ENCODE assay signal across 33 cellular contexts in genomic region chr11:120575461-120575860, GRCh38.
"Had no signal": no experiment of that assay in that cellular context is flagged by ENCODE, and none has a peak within 500 bp of the region (broad histone marks: within the 10 kb centered on the region; RNA-seq: fewer than 3 reads in every experiment).

No MANE protein-coding gene starts in this region.

- H3K27me3 ChIP-seq: adrenal gland, body of pancreas had no signal

- DNase-seq: activated CD4-positive, alpha-beta memory T cell treated with anti-CD3 and anti-CD28 coated beads for 36 hours; activated CD4-positive, alpha-beta T cell treated with anti-CD3 and anti-CD28 coated beads for 36 hours; activated CD4-positive, alpha-beta T cell treated with anti-CD3 and anti-CD28 coated beads, Interleukin-2, amount 10 ng/mL, durations not matched to agents 24 days and 14 days; activated CD4-positive, CD25-positive, alpha-beta regulatory T cell; activated CD4-positive, CD25-positive, alpha-beta regulatory T cell treated with anti-CD3 and anti-CD28 coated beads, Interleukin-2, amount 50 U/mL, for 72 hours; activated CD8-positive, alpha-beta memory T cell treated with anti-CD3 and anti-CD28 coated beads, Interleukin-2, amount 10 ng/mL, durations not matched to agents 7 days and 5 days; activated CD8-positive, alpha-beta memory T cell treated with anti-CD3 and anti-CD28 coated beads, Interleukin-2, amount 50 U/mL, for 4 hours; activated CD8-positive, alpha-beta T cell treated with anti-CD3 and anti-CD28 coated beads, Interleukin-2, amount 10 ng/mL, durations not matched to agents 7 days and 5 days; activated gamma-delta T cell treated with Interleukin-2 at 50 U/mL for 16 hours; activated naive CD4-positive, alpha-beta T cell treated with anti-CD3 and anti-CD28 coated beads for 36 hours; activated naive CD8-positive, alpha-beta T cell treated with anti-CD3 and anti-CD28 coated beads for 36 hours; activated naive CD8-positive, alpha-beta T cell treated with anti-CD3 and anti-CD28 coated beads, Interleukin-2, amount 50 U/mL, for 24 hours; activated T-cell treated with anti-CD3 and anti-CD28 coated beads, Interleukin-2, amount 50 U/mL, for 1 hour; activated T-cell treated with anti-CD3 and anti-CD28 coated beads, Interleukin-2, amount 50 U/mL, for 48 hours; adrenal gland; amygdala; body of pancreas; central memory CD4-positive, alpha-beta T cell; cerebellar nuclear complex; cortex of kidney; effector CD8-positive, alpha-beta T cell; foreskin fibroblast; head of caudate nucleus; T-helper 1 cell; T-helper 17 cell; T1000; WERI-Rb-1 had no signal

- H3K27ac Mint-ChIP-seq: activated CD4-positive, alpha-beta memory T cell treated with anti-CD3 and anti-CD28 coated beads for 36 hours; activated CD4-positive, alpha-beta T cell treated with anti-CD3 and anti-CD28 coated beads for 36 hours; activated CD4-positive, alpha-beta T cell treated with anti-CD3 and anti-CD28 coated beads, Interleukin-2, amount 10 ng/mL, durations not matched to agents 24 days and 14 days; activated CD8-positive, alpha-beta memory T cell treated with anti-CD3 and anti-CD28 coated beads, Interleukin-2, amount 10 ng/mL, durations not matched to agents 7 days and 5 days; activated CD8-positive, alpha-beta T cell treated with anti-CD3 and anti-CD28 coated beads, Interleukin-2, amount 10 ng/mL, durations not matched to agents 7 days and 5 days; activated naive CD4-positive, alpha-beta T cell treated with anti-CD3 and anti-CD28 coated beads for 36 hours; activated naive CD4-positive, alpha-beta T cell treated with anti-CD3 and anti-CD28 coated beads, Interleukin-2, amount 50 U/mL, for 24 hours; activated naive CD8-positive, alpha-beta T cell treated with anti-CD3 and anti-CD28 coated beads for 36 hours; activated naive CD8-positive, alpha-beta T cell treated with anti-CD3 and anti-CD28 coated beads, Interleukin-2, amount 50 U/mL, for 24 hours; activated T-helper 1 cell treated with anti-CD3 and anti-CD28 coated beads, Interleukin-12 subunit alpha, Interleukin-12 subunit beta, Interleukin-2, Interleukin-4 antibody, amounts not matched to agents 30 ng/mL and 10 ng/mL and 1 ng/mL, durations not matched to agents 14 hours and 24 hours and 36 hours; activated T-helper 2 cell treated with anti-CD3 and anti-CD28 coated beads, Interferon-gamma antibody, Interleukin-2, Interleukin-4, amounts not matched to agents 10 μg/mL and 5 μg/mL and 100 μg/mL, durations not matched to agents 14 hours and 24 hours and 36 hours; T-helper 17 cell; T-helper 2 cell treated with Interferon-gamma antibody and Interleukin-4, amounts not matched to agents 5 μg/mL and 100 μg/mL, for 36 hours had no signal

- H3K27ac ChIP-seq: adrenal gland, body of pancreas, WERI-Rb-1 had no signal

- H3K36me3 Mint-ChIP-seq: activated CD4-positive, alpha-beta memory T cell treated with anti-CD3 and anti-CD28 coated beads for 36 hours; activated CD8-positive, alpha-beta memory T cell treated with anti-CD3 and anti-CD28 coated beads, Interleukin-2, amount 10 ng/mL, durations not matched to agents 7 days and 5 days; activated naive CD4-positive, alpha-beta T cell treated with anti-CD3 and anti-CD28 coated beads, Interleukin-2, amount 50 U/mL, for 24 hours; activated naive CD8-positive, alpha-beta T cell treated with anti-CD3 and anti-CD28 coated beads for 36 hours had no signal

- H3K4me3 Mint-ChIP-seq: activated CD4-positive, alpha-beta memory T cell treated with anti-CD3 and anti-CD28 coated beads for 36 hours; activated CD4-positive, alpha-beta T cell treated with anti-CD3 and anti-CD28 coated beads for 36 hours; activated CD4-positive, alpha-beta T cell treated with anti-CD3 and anti-CD28 coated beads, Interleukin-2, amount 10 ng/mL, durations not matched to agents 24 days and 14 days; activated CD8-positive, alpha-beta memory T cell treated with anti-CD3 and anti-CD28 coated beads, Interleukin-2, amount 10 ng/mL, durations not matched to agents 7 days and 5 days; activated CD8-positive, alpha-beta T cell treated with anti-CD3 and anti-CD28 coated beads, Interleukin-2, amount 10 ng/mL, durations not matched to agents 7 days and 5 days; activated naive CD4-positive, alpha-beta T cell treated with anti-CD3 and anti-CD28 coated beads for 36 hours; activated naive CD4-positive, alpha-beta T cell treated with anti-CD3 and anti-CD28 coated beads, Interleukin-2, amount 50 U/mL, for 24 hours; activated naive CD8-positive, alpha-beta T cell treated with anti-CD3 and anti-CD28 coated beads for 36 hours; activated naive CD8-positive, alpha-beta T cell treated with anti-CD3 and anti-CD28 coated beads, Interleukin-2, amount 50 U/mL, for 24 hours; activated T-helper 1 cell treated with anti-CD3 and anti-CD28 coated beads, Interleukin-12 subunit alpha, Interleukin-12 subunit beta, Interleukin-2, Interleukin-4 antibody, amounts not matched to agents 30 ng/mL and 10 ng/mL and 1 ng/mL, durations not matched to agents 14 hours and 24 hours and 36 hours; T-helper 17 cell; T-helper 2 cell treated with Interferon-gamma antibody and Interleukin-4, amounts not matched to agents 5 μg/mL and 100 μg/mL, for 36 hours had no signal

- H3K36me3 ChIP-seq: adrenal gland, WERI-Rb-1 had no signal

- H3K4me1 ChIP-seq: adrenal gland, body of pancreas had no signal

- H3K4me3 ChIP-seq: adrenal gland, body of pancreas had no signal

- H3K9me3 Mint-ChIP-seq: activated CD4-positive, alpha-beta memory T cell treated with anti-CD3 and anti-CD28 coated beads for 36 hours; activated CD4-positive, alpha-beta T cell treated with anti-CD3 and anti-CD28 coated beads, Interleukin-2, amount 10 ng/mL, durations not matched to agents 24 days and 14 days; activated naive CD4-positive, alpha-beta T cell treated with anti-CD3 and anti-CD28 coated beads for 36 hours; activated naive CD4-positive, alpha-beta T cell treated with anti-CD3 and anti-CD28 coated beads, Interleukin-2, amount 50 U/mL, for 24 hours; activated naive CD8-positive, alpha-beta T cell treated with anti-CD3 and anti-CD28 coated beads for 36 hours; activated naive CD8-positive, alpha-beta T cell treated with anti-CD3 and anti-CD28 coated beads, Interleukin-2, amount 50 U/mL, for 24 hours; activated T-helper 1 cell treated with anti-CD3 and anti-CD28 coated beads, Interleukin-12 subunit alpha, Interleukin-12 subunit beta, Interleukin-2, Interleukin-4 antibody, amounts not matched to agents 30 ng/mL and 10 ng/mL and 1 ng/mL, durations not matched to agents 14 hours and 24 hours and 36 hours; activated T-helper 2 cell treated with anti-CD3 and anti-CD28 coated beads, Interferon-gamma antibody, Interleukin-2, Interleukin-4, amounts not matched to agents 10 μg/mL and 5 μg/mL and 100 μg/mL, durations not matched to agents 14 hours and 24 hours and 36 hours; T-helper 2 cell treated with Interferon-gamma antibody and Interleukin-4, amounts not matched to agents 5 μg/mL and 100 μg/mL, for 36 hours had no signal

- H3K9me3 ChIP-seq: adrenal gland, body of pancreas had no signal

- FAIRE-seq: frontal cortex had no signal

- H3K4me1 Mint-ChIP-seq: activated CD8-positive, alpha-beta memory T cell treated with anti-CD3 and anti-CD28 coated beads, Interleukin-2, amount 10 ng/mL, durations not matched to agents 7 days and 5 days; activated naive CD4-positive, alpha-beta T cell treated with anti-CD3 and anti-CD28 coated beads, Interleukin-2, amount 50 U/mL, for 24 hours had no signal

- ATAC-seq: activated CD4-positive, alpha-beta T cell treated with anti-CD3 and anti-CD28 coated beads for 36 hours; activated CD8-positive, alpha-beta memory T cell treated with anti-CD3 and anti-CD28 coated beads, Interleukin-2, amount 10 ng/mL, durations not matched to agents 7 days and 5 days; activated CD8-positive, alpha-beta T cell treated with anti-CD3 and anti-CD28 coated beads, Interleukin-2, amount 10 ng/mL, durations not matched to agents 7 days and 5 days; activated naive CD8-positive, alpha-beta T cell treated with anti-CD3 and anti-CD28 coated beads, Interleukin-2, amount 50 U/mL, for 24 hours; body of pancreas; esophagus mucosa; T-helper 17 cell had no signal
